ENCODE assay signal across 1 cellular context in genomic region chr9:73179594-73179993, GRCh38.
TF ChIP-seq lines count a peak whose summit lies in the region.

No MANE protein-coding gene starts in this region.

TF ChIP-seq in A549, 52 proteins besides CTCF, POLR2A, EP300 and RAD21 (continued from another document):
- TF ChIP-seq SMC3 (IDR thresholded peaks at IDR 0.05), result 0 out of 3 replicates have a peak, but pooled peaks have one; percentile 36
- TF ChIP-seq HEYL (CRISPR knock-in tag; IDR thresholded peaks at IDR 0.05), result no peak
- TF ChIP-seq BHLHE40 (IDR thresholded peaks at IDR 0.05; ENCODE audit: low read depth, low read length), result no peak
- peak; percentile 76 for TF ChIP-seq FOSL2 (IDR thresholded peaks at IDR 0.05)
- TF ChIP-seq FOSL2 (CRISPR knock-in tag; IDR thresholded peaks at IDR 0.05), result peak; percentile 70
- no peak for TF ChIP-seq MAZ (IDR thresholded peaks at IDR 0.05; ENCODE audit: borderline replicate concordance, low read depth, low read length)
